ENCODE assay signal across 8 cellular contexts in the genomic region with DNA sequence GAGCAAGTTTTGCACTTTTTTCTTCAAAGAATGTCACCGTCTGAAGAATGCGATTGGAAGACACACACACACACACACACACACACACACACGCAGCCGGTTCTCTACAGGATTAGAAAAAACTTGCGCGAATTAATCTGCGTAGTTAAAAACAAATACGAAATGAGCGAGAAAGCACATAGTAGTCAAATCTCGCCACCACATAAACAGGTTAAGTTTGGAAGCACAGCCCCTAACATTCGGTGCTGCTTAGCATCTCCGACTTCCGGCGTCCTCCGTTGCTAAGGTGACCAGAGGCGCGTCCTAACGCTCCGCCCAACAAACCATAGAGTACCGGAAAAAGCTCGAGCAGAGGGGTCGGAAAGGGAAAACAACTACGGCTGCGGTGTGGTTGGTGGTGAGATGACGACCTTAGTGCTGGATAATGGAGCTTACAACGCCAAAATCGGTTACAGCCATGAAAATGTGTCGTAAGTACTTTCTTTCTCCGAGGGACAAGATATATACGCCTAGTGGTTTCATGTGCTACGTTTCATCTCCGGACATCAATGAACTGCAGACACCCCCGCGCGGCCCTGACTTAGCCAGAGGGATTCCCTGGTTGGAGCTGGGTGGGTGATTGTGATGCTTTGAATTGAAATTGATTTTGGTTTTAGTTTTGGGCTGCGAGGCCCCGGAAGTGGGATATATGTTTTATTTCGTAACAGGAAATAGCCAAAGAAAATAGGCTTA. TPM values are rescaled to one million over a fixed set of nuclear protein-coding genes. Genes with fewer than 3 reads are reported as not detected.
DNase-seq lines count a peak whose midpoint lies in the region; ATAC-seq and TF ChIP-seq lines count a peak whose summit lies in the region.

Gene ACTR6, plus strand, starts transcription at position 366 of the 732 bp plus-strand sequence. Its CDS starts 37 bp downstream, at position 403.

- peak within 1 kb of the TSS; percentile 98 for H3K27ac Mint-ChIP-seq in activated T-helper 17 cell treated with anti-CD3 and anti-CD28 coated beads, Interleukin-2, amount 50 U/mL, for 72 hours
- peak within 1 kb of the TSS; percentile 96 for H3K27ac Mint-ChIP-seq in nephron progenitor cell
- H3K27ac Mint-ChIP-seq in stimulated activated naive CD8-positive, alpha-beta T cell treated with anti-CD3 and anti-CD28 coated beads, Interleukin-15, amount 100 ng/mL, for 72 hours, result peak within 1 kb of the TSS; percentile 99

- H3K4me3 Mint-ChIP-seq in activated T-helper 17 cell treated with anti-CD3 and anti-CD28 coated beads, Interleukin-2, amount 50 U/mL, for 72 hours, result peak within 1 kb of the TSS; percentile 100
- peak within 1 kb of the TSS; percentile 96 for H3K4me3 Mint-ChIP-seq in nephron progenitor cell
- H3K4me3 Mint-ChIP-seq in stimulated activated naive CD8-positive, alpha-beta T cell treated with anti-CD3 and anti-CD28 coated beads, Interleukin-15, amount 100 ng/mL, for 72 hours, result peak within 1 kb of the TSS; percentile 94 to 99

- no peaks in the 10 kb centered on the region for H3K9me3 Mint-ChIP-seq in activated T-helper 17 cell treated with anti-CD3 and anti-CD28 coated beads, Interleukin-2, amount 50 U/mL, for 72 hours
- H3K9me3 Mint-ChIP-seq in nephron progenitor cell, result no peaks in the 10 kb centered on the region
- no peaks in the 10 kb centered on the region for H3K9me3 Mint-ChIP-seq in stimulated activated naive CD8-positive, alpha-beta T cell treated with anti-CD3 and anti-CD28 coated beads, Interleukin-15, amount 100 ng/mL, for 72 hours

- POLR2A ChIA-PET in RWPE1 (lab: Yijun Ruan, JAX; ENCODE audit: low non-redundant PET), result interaction anchor here (0.5 kb wide), 1 partner anchor 66 kb away, joined by 4 read pairs; the partner anchor contains the start of genes DEPDC4 and SCYL2

- peak; percentile 87 for ATAC-seq in activated T-helper 17 cell treated with anti-CD3 and anti-CD28 coated beads, Interleukin-2, amount 50 U/mL, for 72 hours (replicated peaks)
- peak; percentile 90 for ATAC-seq in stimulated activated naive CD8-positive, alpha-beta T cell treated with anti-CD3 and anti-CD28 coated beads, Interleukin-15, amount 100 ng/mL, for 72 hours

- TF ChIP-seq CTCF in LNCaP clone FGC (IDR thresholded peaks at IDR 0.05; ENCODE audit: control insufficient read depth, extremely low read depth, insufficient read depth) (no peak), RWPE1 (conservative IDR thresholded peaks at IDR 0.05; ENCODE audit: low read depth) (no peak), fibroblast of pulmonary artery (IDR thresholded peaks at IDR 0.05; ENCODE audit: low read length, missing control alignments) (no peak), nephron progenitor cell (IDR thresholded peaks at IDR 0.05) (no peak)

- no peaks in the 10 kb centered on the region for H3K27me3 Mint-ChIP-seq in activated T-helper 17 cell treated with anti-CD3 and anti-CD28 coated beads, Interleukin-2, amount 50 U/mL, for 72 hours
- H3K27me3 Mint-ChIP-seq in nephron progenitor cell (ENCODE audit: low read depth, poor library complexity), result peaks cover 12% of the 10 kb centered on the region
- H3K27me3 Mint-ChIP-seq in stimulated activated naive CD8-positive, alpha-beta T cell treated with anti-CD3 and anti-CD28 coated beads, Interleukin-15, amount 100 ng/mL, for 72 hours, result no peaks in the 10 kb centered on the region

- peak within 1 kb of the TSS; percentile 94 for H3K27ac ChIP-seq in RWPE1

- H3K4me3 ChIP-seq in LNCaP clone FGC (ENCODE audit: low read depth, low read length), result peak within 1 kb of the TSS; percentile 83
- H3K4me3 ChIP-seq in fibroblast of pulmonary artery (replicated peaks; ENCODE audit: low read depth, low read length), result peak within 1 kb of the TSS; percentile 95

- DNase-seq in EL (peak; percentile 95), GOT3 (lab: John Stamatoyannopoulos, UW) (peak; percentile 61), LNCaP clone FGC (ENCODE audit: low read depth) (peak; percentile 83), RWPE1 (ENCODE audit: low spot score) (peak; percentile 93), fibroblast of pulmonary artery (ENCODE audit: low read depth) (peak; percentile 98), nephron progenitor cell (peak; percentile 91)
- DNase-seq in stimulated activated naive CD8-positive, alpha-beta T cell treated with anti-CD3 and anti-CD28 coated beads, Interleukin-15, amount 100 ng/mL, for 72 hours, result peak; percentile 90 to 96

- CTCF ChIA-PET in RWPE1 (lab: Yijun Ruan, JAX), result interaction anchor here (0.7 to 2.3 kb wide), 4 partner anchors 46 to 1565 kb away, joined by 3 to 5 read pairs (median 4); no protein-coding TSS in a partner anchor

- peaks cover 6% of the 10 kb centered on the region for H3K4me1 Mint-ChIP-seq in activated T-helper 17 cell treated with anti-CD3 and anti-CD28 coated beads, Interleukin-2, amount 50 U/mL, for 72 hours
- peaks cover 39% of the 10 kb centered on the region for H3K4me1 Mint-ChIP-seq in nephron progenitor cell
- peaks cover 48% of the 10 kb centered on the region for H3K4me1 Mint-ChIP-seq in stimulated activated naive CD8-positive, alpha-beta T cell treated with anti-CD3 and anti-CD28 coated beads, Interleukin-15, amount 100 ng/mL, for 72 hours

- H3K36me3 Mint-ChIP-seq in activated T-helper 17 cell treated with anti-CD3 and anti-CD28 coated beads, Interleukin-2, amount 50 U/mL, for 72 hours (ENCODE audit: low read depth), result peaks cover 32% of the 10 kb centered on the region
- peaks cover 5% of the 10 kb centered on the region for H3K36me3 Mint-ChIP-seq in nephron progenitor cell (ENCODE audit: low read depth)

RNA-seq across cellular contexts. Expression of gene ACTR6, which starts in this region (rescaled TPM):
- total RNA-seq in activated T-helper 17 cell treated with anti-CD3 and anti-CD28 coated beads, Interleukin-2, amount 50 U/mL, for 72 hours, result 10 to 100 TPM; 31.0 to 40.6 TPM

Comparison
In these comparisons a context has a peak if more than half of its experiments do, and no peak if none do; other contexts are left out.
1. Peak in every context shown above with its lines: DNase-seq, ATAC-seq, H3K4me3 ChIP-seq and H3K27ac ChIP-seq.